4 cellular contexts compared by ENCODE assay signal in the genomic region with DNA sequence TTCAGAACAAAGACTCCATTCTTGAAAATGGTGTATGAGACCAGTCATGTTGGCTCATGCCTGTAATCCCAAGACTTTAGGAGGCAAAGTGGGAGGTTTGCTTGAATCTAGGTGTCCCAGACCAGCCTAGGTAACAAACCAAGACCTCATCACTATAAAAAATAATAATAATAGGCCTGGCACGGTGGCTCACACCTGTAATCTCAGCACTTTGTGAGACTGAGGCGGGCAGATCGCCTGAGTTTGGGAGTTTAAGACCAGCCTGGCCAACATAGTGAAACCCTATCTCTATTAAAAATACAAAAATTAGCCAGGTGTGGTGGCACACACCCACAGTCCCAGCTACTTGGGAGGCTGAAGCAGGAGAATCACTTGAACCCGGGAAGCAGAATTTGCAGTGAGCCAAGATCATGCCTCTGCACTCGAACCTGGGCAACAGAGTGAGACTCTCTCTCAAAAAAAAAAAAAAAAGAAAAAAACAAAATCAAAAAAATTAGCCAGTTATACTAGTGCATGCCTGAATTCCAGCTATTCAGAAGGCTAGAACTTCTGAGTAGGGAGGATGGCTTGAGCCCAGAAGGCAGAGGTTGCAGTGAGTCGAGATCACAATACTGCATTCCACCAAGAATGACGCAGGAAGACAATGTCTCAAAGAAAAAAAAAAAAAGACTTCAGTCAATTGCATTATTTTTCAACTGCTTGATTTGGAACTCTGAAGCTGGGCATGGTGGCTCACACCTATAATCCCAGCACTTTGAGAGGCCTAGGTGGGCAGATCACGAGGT. TPM values are rescaled to one million over a fixed set of nuclear protein-coding genes. Genes with fewer than 3 reads are reported as not detected.
"Had no signal": no experiment of that assay in that cellular context is flagged by ENCODE, and none has a peak within 500 bp of the region (broad histone marks: within the 10 kb centered on the region; RNA-seq: fewer than 3 reads in every experiment).

No MANE protein-coding gene starts in this region.

RNA-seq across cellular contexts. Expression of gene PRAMEF18, which starts 1.5 kb away (rescaled TPM):
- total RNA-seq: HT1080, K562, M059J, SK-MEL-5 had no signal

RNA-seq across cellular contexts. Expression of gene PRAMEF13, which starts 26.3 kb away (rescaled TPM):
- total RNA-seq: HT1080, K562, M059J, SK-MEL-5 had no signal

RNA-seq across cellular contexts. Expression of gene PRAMEF5, which starts 26.5 kb away (rescaled TPM):
- total RNA-seq: HT1080, K562, M059J, SK-MEL-5 had no signal

RNA-seq across cellular contexts. Expression of gene PRAMEF9, which starts 55.8 kb away (rescaled TPM):
- total RNA-seq: HT1080, K562, M059J, SK-MEL-5 had no signal

RNA-seq across cellular contexts. Expression of gene PRAMEF8, which starts 57.5 kb away (rescaled TPM):
- total RNA-seq: HT1080, K562, M059J, SK-MEL-5 had no signal
